20 cellular contexts compared by ENCODE assay signal in the genomic region with DNA sequence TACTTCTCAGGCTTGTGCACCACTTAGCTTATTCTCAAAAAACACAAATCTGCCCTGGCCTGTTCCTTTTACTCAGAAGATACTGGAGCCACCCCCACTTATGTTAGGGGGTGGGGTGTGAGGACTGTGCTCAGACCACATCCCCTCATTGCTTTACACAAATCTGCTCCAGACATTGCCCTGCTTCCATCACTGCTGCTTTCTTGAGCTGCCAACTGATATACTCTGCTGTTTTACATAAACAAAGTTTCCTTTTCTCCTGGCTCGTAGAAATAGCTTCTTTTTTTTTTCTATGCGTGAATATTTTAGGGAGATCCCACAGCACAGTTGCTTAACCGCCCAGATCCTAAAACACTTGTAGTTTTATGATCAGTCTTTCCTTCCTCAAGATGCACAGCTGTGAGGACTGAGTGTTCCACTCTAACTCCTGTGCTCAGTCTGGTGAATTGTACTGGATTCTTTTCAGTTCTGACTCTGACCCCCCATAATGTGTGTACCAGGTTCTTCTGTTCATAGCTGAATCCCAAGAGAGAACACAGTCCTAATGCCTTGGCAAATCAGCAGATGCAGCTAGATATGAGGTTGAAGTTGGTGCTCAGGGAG.
DNase-seq lines count a peak whose midpoint lies in the region; TF ChIP-seq lines count a peak whose summit lies in the region.
"Had no signal": no experiment of that assay in that cellular context is flagged by ENCODE, and none has a peak within 500 bp of the region (broad histone marks: within the 10 kb centered on the region; RNA-seq: fewer than 3 reads in every experiment).

No MANE protein-coding gene starts in this region.

- H3K4me3 Mint-ChIP-seq in H9, result no peak overlapping the region
- no peak overlapping the region for H3K4me3 Mint-ChIP-seq in T-helper 2 cell treated with Interferon-gamma antibody and Interleukin-4, amounts not matched to agents 5 μg/mL and 100 μg/mL, for 36 hours
- H3K4me3 Mint-ChIP-seq: IgD-negative memory B cell had no signal

- H2AK5ac ChIP-seq in H9 (ENCODE audit: insufficient read length, low read length) (no peak overlapping the region), mesenchymal stem cell (ENCODE audit: low read length, severe bottlenecking) (no peak overlapping the region)

- H3K79me1 ChIP-seq in H9 (ENCODE audit: insufficient read depth, low read depth, low read length, poor library complexity, severe bottlenecking) (no peaks in the 10 kb centered on the region), mesenchymal stem cell (replicated peaks; ENCODE audit: low read length, poor library complexity, severe bottlenecking) (no peaks in the 10 kb centered on the region)

- H3K9me3 Mint-ChIP-seq in H9, result no peaks in the 10 kb centered on the region; a peak in 2 of 5 replicates
- H3K9me3 Mint-ChIP-seq in T-helper 2 cell treated with Interferon-gamma antibody and Interleukin-4, amounts not matched to agents 5 μg/mL and 100 μg/mL, for 36 hours, result peaks cover 3% of the 10 kb centered on the region

- H3K14ac ChIP-seq in H9 (ENCODE audit: insufficient read depth, low read length) (no peak overlapping the region), mesenchymal stem cell (ENCODE audit: low read length in 2 of 2) (no peak overlapping the region)

- no peak for DNase-seq in H9
- peak; percentile 38 for DNase-seq in choroid plexus epithelial cell (ENCODE audit: low read depth)
- DNase-seq in mesenchymal stem cell, result peak; percentile 56
- DNase-seq in smooth muscle cell (lab: John Stamatoyannopoulos, UW; ENCODE audit: unreplicated experiment), result no peak
- no peak for DNase-seq in lower leg skin (ENCODE audit: low spot score in 2 of 2)
- no peak for DNase-seq in activated CD4-positive, CD25-positive, alpha-beta regulatory T cell treated with anti-CD3 and anti-CD28 coated beads, Interleukin-2, amount 50 U/mL, for 72 hours
- DNase-seq in T-helper 2 cell treated with Interferon-gamma antibody and Interleukin-4, amounts not matched to agents 5 μg/mL and 100 μg/mL, for 36 hours (ENCODE audit: low spot score), result no peak
- DNase-seq: Calu3, DMS153, GOT3, MM.1S, NCI-H1417, NCI-H1694, NCI-H2081, NCI-H2227 treated with DMSO at 0.1 percent for 48 hours, NCI-H526 treated with DMSO at 0.1 percent for 48 hours, OCI-M1, SK-N-SH had no signal

- H3K79me2 ChIP-seq in H9 (ENCODE audit: insufficient read depth, low read length) (no peaks in the 10 kb centered on the region), smooth muscle cell (ENCODE audit: low read depth) (no peaks in the 10 kb centered on the region)

- H3K4me1 Mint-ChIP-seq in H9, result peaks cover 6% of the 10 kb centered on the region in 2 experiments
- H3K4me1 Mint-ChIP-seq in T-helper 2 cell treated with Interferon-gamma antibody and Interleukin-4, amounts not matched to agents 5 μg/mL and 100 μg/mL, for 36 hours (ENCODE audit: low read depth), result no peaks in the 10 kb centered on the region
- H3K4me1 Mint-ChIP-seq: IgD-negative memory B cell had no signal

- no peak overlapping the region for H3K56ac ChIP-seq in H9 (ENCODE audit: insufficient read length, low read depth, low read length)

- H3K27ac ChIP-seq in H9 (ENCODE audit: insufficient read length, low read depth, low read length) (no peak overlapping the region), mesenchymal stem cell (ENCODE audit: low read length, poor library complexity, severe bottlenecking) (no peak overlapping the region), smooth muscle cell (ENCODE audit: low read depth) (no peak overlapping the region)
- H3K27ac ChIP-seq: KMS-11 had no signal

- H2BK5ac ChIP-seq in H9 (ENCODE audit: insufficient read length, low read length) (no peak overlapping the region), mesenchymal stem cell (ENCODE audit: low read depth, low read length, poor library complexity, severe bottlenecking) (no peak overlapping the region)

- H3K4ac ChIP-seq in H9 (ENCODE audit: low read depth, low read length) (no peak overlapping the region), mesenchymal stem cell (ENCODE audit: low read depth in 1 of 2, low read length in 2 of 2) (no peak overlapping the region)

- H3K4me3 ChIP-seq in choroid plexus epithelial cell (ENCODE audit: low read depth, low read length), result no peak overlapping the region
- no peak overlapping the region for H3K4me3 ChIP-seq in mesenchymal stem cell (ENCODE audit: insufficient read depth in 1 of 2, low read depth in 1 of 2, low read length in 2 of 2)
- no peak overlapping the region for H3K4me3 ChIP-seq in smooth muscle cell
- H3K4me3 ChIP-seq in lower leg skin (ENCODE audit: low read depth, poor library complexity, severe bottlenecking), result no peak overlapping the region

- H3K27me3 Mint-ChIP-seq in H9 (ENCODE audit: low read depth), result no peaks in the 10 kb centered on the region
- no peaks in the 10 kb centered on the region for H3K27me3 Mint-ChIP-seq in T-helper 2 cell treated with Interferon-gamma antibody and Interleukin-4, amounts not matched to agents 5 μg/mL and 100 μg/mL, for 36 hours (ENCODE audit: low read depth)
- H3K27me3 Mint-ChIP-seq: IgD-negative memory B cell had no signal

- peaks cover 0 to 7% (median 0%) of the 10 kb centered on the region in 3 experiments; a peak in 2 of 7 replicates for H3K36me3 Mint-ChIP-seq in H9 (ENCODE audit: insufficient read depth in 1 of 3, low read depth in 3 of 3)
- no peaks in the 10 kb centered on the region for H3K36me3 Mint-ChIP-seq in T-helper 2 cell treated with Interferon-gamma antibody and Interleukin-4, amounts not matched to agents 5 μg/mL and 100 μg/mL, for 36 hours (ENCODE audit: low read depth)
- H3K36me3 Mint-ChIP-seq: IgD-negative memory B cell had no signal

- intact Hi-C loops in lower leg skin (cut with DNase I; ENCODE audit: low total_unique reads), result no loop called here

- no peak overlapping the region for H3K18ac ChIP-seq in H9 (ENCODE audit: insufficient read length, low read depth, low read length)
- peak overlapping the region in 1 of 2 experiments; percentile 28 for H3K18ac ChIP-seq in mesenchymal stem cell (ENCODE audit: low read depth in 1 of 2, low read length in 2 of 2)

- WGBS in H9 (ENCODE audit: extremely low coverage, insufficient read length, low lambda C conversion rate), result no CpG with 5 or more reads among the region's 3 CpGs
- WGBS in mesenchymal stem cell, result 20% methylated on average over 3 of the region's 3 CpGs
- 34% methylated on average over 3 of the region's 3 CpGs for WGBS in smooth muscle cell (ENCODE audit: low lambda C conversion rate)
- 54 to 57% methylated on average over 3 of the region's 3 CpGs for WGBS in lower leg skin, 2 donors

- TF ChIP-seq CTCF in H9 (conservative IDR thresholded peaks at IDR 0.05), result no peak
- no peak for TF ChIP-seq CTCF in choroid plexus epithelial cell (conservative IDR thresholded peaks at IDR 0.05; ENCODE audit: low read depth, low read length)
- TF ChIP-seq CTCF in smooth muscle cell (IDR thresholded peaks at IDR 0.05; ENCODE audit: borderline replicate concordance, insufficient read depth, poor library complexity, severe bottlenecking), result no peak
- no peak for TF ChIP-seq CTCF in lower leg skin (IDR thresholded peaks at IDR 0.05)

- peak overlapping the region in 1 of 3 experiments; percentile 36; a peak in 2 of 7 replicates for H3K27ac Mint-ChIP-seq in H9
- no peak overlapping the region for H3K27ac Mint-ChIP-seq in T-helper 2 cell treated with Interferon-gamma antibody and Interleukin-4, amounts not matched to agents 5 μg/mL and 100 μg/mL, for 36 hours
- H3K27ac Mint-ChIP-seq: IgD-negative memory B cell had no signal

- H3K27me3 ChIP-seq in H9 (ENCODE audit: insufficient read depth, low read length) (no peaks in the 10 kb centered on the region), mesenchymal stem cell (ENCODE audit: control insufficient read depth in 1 of 2, insufficient read depth in 1 of 2, low read length in 2 of 2) (no peaks in the 10 kb centered on the region), smooth muscle cell (ENCODE audit: low read depth) (no peaks in the 10 kb centered on the region)

- H4K91ac ChIP-seq in H9 (ENCODE audit: insufficient read length, low read depth, low read length), result no peak overlapping the region
- peak overlapping the region; percentile 50 for H4K91ac ChIP-seq in mesenchymal stem cell (ENCODE audit: low read length)

- no peak overlapping the region for H2BK120ac ChIP-seq in H9 (ENCODE audit: low read depth, low read length, poor library complexity, severe bottlenecking)
- no peak overlapping the region for H2BK120ac ChIP-seq in mesenchymal stem cell (ENCODE audit: low read depth, low read length)

- H3T11ph ChIP-seq in H9 (ENCODE audit: low read length), result no peak overlapping the region

- peak overlapping the region; percentile 10 for H2AFZ ChIP-seq in H9 (ENCODE audit: low read length)
- H2AFZ ChIP-seq in mesenchymal stem cell (ENCODE audit: low read depth, low read length), result no peak overlapping the region
- H2AFZ ChIP-seq in smooth muscle cell (ENCODE audit: low read depth), result peak overlapping the region; percentile 77

- H2BK12ac ChIP-seq in H9 (ENCODE audit: insufficient read length, low read depth, low read length) (no peak overlapping the region), mesenchymal stem cell (ENCODE audit: low read length in 2 of 2) (no peak overlapping the region)

- no peak overlapping the region for H3K23ac ChIP-seq in H9 (ENCODE audit: insufficient read length, low read depth, low read length)
- H3K23ac ChIP-seq in mesenchymal stem cell (ENCODE audit: low read length in 2 of 2), result no peak overlapping the region

- no peaks in the 10 kb centered on the region for H3F3A ChIP-seq in smooth muscle cell (ENCODE audit: low read depth)

- H4K8ac ChIP-seq in H9 (replicated peaks; ENCODE audit: insufficient read length, low read depth, low read length) (no peak overlapping the region), mesenchymal stem cell (ENCODE audit: low read length) (no peak overlapping the region)

- TF ChIP-seq POLR2A in lower leg skin (IDR thresholded peaks at IDR 0.05), result no peak

- H3K4me2 ChIP-seq in H9 (ENCODE audit: insufficient read depth, insufficient read length, low read length) (no peak overlapping the region), mesenchymal stem cell (ENCODE audit: low read length, poor library complexity, severe bottlenecking) (no peak overlapping the region), smooth muscle cell (peak overlapping the region; percentile 58)
- H3K4me2 ChIP-seq: KMS-11, SK-N-SH had no signal

- peaks cover 3% of the 10 kb centered on the region; the same call in 1 of the 2 replicates for H3K4me1 ChIP-seq in H9 (ENCODE audit: insufficient read depth, low read length)
- H3K4me1 ChIP-seq in mesenchymal stem cell (ENCODE audit: control insufficient read depth, insufficient read depth, low read depth, low read length), result no peaks in the 10 kb centered on the region
- H3K4me1 ChIP-seq in smooth muscle cell (ENCODE audit: low read depth), result no peaks in the 10 kb centered on the region

- H4K20me1 ChIP-seq in H9 (ENCODE audit: control insufficient read depth, insufficient read depth, insufficient read length) (no peaks in the 10 kb centered on the region), smooth muscle cell (ENCODE audit: low read depth) (no peaks in the 10 kb centered on the region)

- no peaks in the 10 kb centered on the region for H3K36me3 ChIP-seq in mesenchymal stem cell (ENCODE audit: control insufficient read depth in 1 of 2, insufficient read depth in 2 of 2, low read depth in 1 of 2, low read length in 2 of 2)
- H3K36me3 ChIP-seq in smooth muscle cell (ENCODE audit: low read depth), result no peaks in the 10 kb centered on the region

- H4K5ac ChIP-seq in H9 (ENCODE audit: insufficient read length, low read depth, low read length), result no peak overlapping the region

- no peak overlapping the region for H2BK20ac ChIP-seq in H9 (ENCODE audit: low read depth, low read length, poor library complexity, severe bottlenecking)

- H3K9ac ChIP-seq in H9 (ENCODE audit: extremely low read depth, insufficient read length, low read length) (no peak overlapping the region), mesenchymal stem cell (ENCODE audit: low read length) (no peak overlapping the region), smooth muscle cell (ENCODE audit: low read depth) (no peak overlapping the region)
- H3K9ac ChIP-seq: KMS-11, SK-N-SH had no signal

- no peaks in the 10 kb centered on the region for H3K9me3 ChIP-seq in H9 (ENCODE audit: control insufficient read depth, low read depth, low read length)
- no peaks in the 10 kb centered on the region for H3K9me3 ChIP-seq in mesenchymal stem cell (ENCODE audit: control insufficient read depth, low read length)
- H3K9me3 ChIP-seq in smooth muscle cell (replicated peaks; ENCODE audit: low read depth), result no peaks in the 10 kb centered on the region
- H3K9me3 ChIP-seq: SK-N-SH had no signal

- no peak overlapping the region for H2BK15ac ChIP-seq in H9 (ENCODE audit: low read depth, low read length)
- no peak overlapping the region for H2BK15ac ChIP-seq in mesenchymal stem cell (ENCODE audit: low read depth, poor library complexity, severe bottlenecking)

- H3K23me2 ChIP-seq in H9 (ENCODE audit: insufficient read length, low read depth, low read length, poor library complexity, severe bottlenecking), result no peaks in the 10 kb centered on the region

Comparison
In these comparisons a context has a peak if more than half of its experiments do, and no peak if none do; other contexts are left out.
1. DNase-seq: peak in choroid plexus epithelial cell (single experiment) and mesenchymal stem cell (single experiment); none in H9 (single experiment), smooth muscle cell (single experiment), lower leg skin (0 of 2), activated CD4-positive, CD25-positive, alpha-beta regulatory T cell treated with anti-CD3 and anti-CD28 coated beads, Interleukin-2, amount 50 U/mL, for 72 hours (single experiment) and T-helper 2 cell treated with Interferon-gamma antibody and Interleukin-4, amounts not matched to agents 5 μg/mL and 100 μg/mL, for 36 hours (single experiment).